In the genomic region with DNA sequence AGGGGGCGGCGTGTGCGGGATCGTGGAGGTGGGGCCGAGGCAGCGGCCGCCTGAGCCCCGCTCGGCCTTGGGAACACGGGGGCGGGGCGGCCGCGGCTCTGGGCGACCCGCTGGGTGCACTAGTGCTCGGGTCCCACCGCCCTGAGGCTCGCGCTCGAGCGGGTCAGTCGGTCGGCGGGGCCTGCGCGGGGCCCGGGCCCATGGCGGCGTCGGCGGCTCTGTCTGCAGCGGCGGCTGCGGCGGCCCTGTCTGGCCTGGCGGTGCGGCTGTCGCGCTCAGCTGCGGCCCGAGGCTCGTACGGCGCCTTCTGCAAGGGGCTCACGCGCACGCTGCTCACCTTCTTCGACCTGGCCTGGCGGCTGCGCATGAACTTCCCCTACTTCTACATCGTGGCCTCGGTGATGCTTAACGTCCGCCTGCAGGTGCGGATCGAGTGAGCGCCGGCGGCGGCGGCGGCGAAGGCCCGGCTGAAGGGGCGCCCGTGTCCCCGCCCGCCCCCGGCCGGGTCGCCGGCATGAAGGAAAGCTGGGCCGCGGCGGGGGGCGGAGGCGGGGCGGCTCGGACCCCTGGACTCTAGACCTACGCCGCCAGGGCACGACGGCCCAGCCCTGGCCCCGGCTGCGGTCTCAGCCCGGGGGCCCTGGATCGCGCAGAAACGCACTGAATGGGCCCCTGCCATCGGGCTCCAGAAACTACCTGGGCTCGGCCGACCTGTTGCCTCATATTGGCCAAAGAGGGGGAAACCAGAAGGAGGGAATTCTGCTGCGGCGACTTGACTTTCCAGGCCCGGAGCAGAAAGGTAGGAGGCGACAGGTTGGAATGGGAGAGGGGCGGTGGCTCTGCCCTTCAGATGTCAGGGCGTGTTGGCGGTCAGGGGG, we compare ENCODE assay signal across 8 cellular contexts. TPM values are rescaled to one million over a fixed set of nuclear protein-coding genes. Genes with fewer than 3 reads are reported as not detected.
DNase-seq lines count a peak whose midpoint lies in the region; ATAC-seq and TF ChIP-seq lines count a peak whose summit lies in the region.

A gene (plus strand): TSS at position 13 of the 878 bp plus-strand sequence. CDS start 188 bp downstream, at position 201.

- BruUV-seq in HCT116 (replicated peaks; lab: Mats Ljungman, UMichigan): no TSS peak

- H3K9ac ChIP-seq in HCT116 (ENCODE audit: low read length) (no peak within 1 kb of the TSS; the same call in 1 of the 2 replicates), NT2/D1 (ENCODE audit: insufficient read length, low read depth) (peak within 1 kb of the TSS; percentile 72), endodermal cell (ENCODE audit: extremely low read depth, low read length, poor library complexity, severe bottlenecking) (no peak within 1 kb of the TSS)

- intact Hi-C loops in HCT116 (cut with micrococcal nuclease): no loop called here
- intact Hi-C loops in prostate gland (cut with DNase I): no loop called here

- peak within 1 kb of the TSS; percentile 54 for H3K4me3 Mint-ChIP-seq in endodermal cell

- no peaks in the 10 kb centered on the region for H3K36me3 ChIP-seq in HCT116 (ENCODE audit: control insufficient read depth in 1 of 2, insufficient read depth in 2 of 2, low read length in 2 of 2)
- H3K36me3 ChIP-seq in NT2/D1 (ENCODE audit: insufficient read depth, insufficient read length, low read length): no peaks in the 10 kb centered on the region
- H3K36me3 ChIP-seq in endodermal cell (ENCODE audit: control insufficient read depth, insufficient read depth, low read length): no peaks in the 10 kb centered on the region
- H3K36me3 ChIP-seq in prostate gland: no peaks in the 10 kb centered on the region

- H4K20me1 ChIP-seq in HCT116 (ENCODE audit: insufficient read depth): no peaks in the 10 kb centered on the region

- H3K4me1 Mint-ChIP-seq in endodermal cell: peaks cover 4% of the 10 kb centered on the region

- no peaks in the 10 kb centered on the region for H3K9me2 ChIP-seq in HCT116 (ENCODE audit: insufficient read depth)

- TF ChIP-seq POLR2A in HCT116 (IDR thresholded peaks at IDR 0.05; ENCODE audit: borderline replicate concordance, extremely low read depth, insufficient read depth, insufficient read length) (no peak), prostate gland (IDR thresholded peaks at IDR 0.05) (no peak)

- DNase-seq in HCT116 (ENCODE audit: low read depth, low spot score) (no peak), NT2/D1 (ENCODE audit: low read depth, low spot score) (no peak), endodermal cell (peak; percentile 60), prostate gland (ENCODE audit: low spot score) (no peak), cerebellar cortex (ENCODE audit: low spot score) (no peak), GOT3 (lab: John Stamatoyannopoulos, UW) (no peak), T-helper 9 cell (no peak)

- H2AFZ ChIP-seq in HCT116 (ENCODE audit: low read depth, low read length, poor library complexity, severe bottlenecking): no peak within 1 kb of the TSS

- TF ChIP-seq CTCF in HCT116 (IDR thresholded peaks at IDR 0.05 in 2 of 3, conservative IDR thresholded peaks at IDR 0.05 in 1 of 3; ENCODE audit: borderline replicate concordance in 1 of 3, insufficient read depth in 1 of 3, low read depth in 2 of 3, low read length in 2 of 3) (no peak), endodermal cell (conservative IDR thresholded peaks at IDR 0.05) (peak; percentile 10), prostate gland (IDR thresholded peaks at IDR 0.05) (no peak)

- RAD21 ChIA-PET in HCT116 (lab: Charles Lee; ENCODE audit: low non-redundant PET in 1 of 2, low total read pairs in 2 of 2, uncharacterized antibody in 2 of 2, unreplicated experiment in 2 of 2): no interaction called here

- CTCF ChIA-PET in HCT116 (lab: Charles Lee): interaction anchor here (1.4 kb wide), 1 partner anchor 16 kb away, joined by 4 read pairs; no protein-coding TSS in a partner anchor

- no peaks in the 10 kb centered on the region for H3K27me3 ChIP-seq in HCT116 (ENCODE audit: insufficient read depth, low read length)
- H3K27me3 ChIP-seq in NT2/D1 (ENCODE audit: insufficient read depth, insufficient read length): no peaks in the 10 kb centered on the region
- no peaks in the 10 kb centered on the region for H3K27me3 ChIP-seq in endodermal cell (ENCODE audit: control insufficient read depth, insufficient read depth, low read length, poor library complexity, severe bottlenecking)
- H3K27me3 ChIP-seq in prostate gland (replicated peaks; ENCODE audit: insufficient read depth): no peaks in the 10 kb centered on the region

- H3K4me1 ChIP-seq in HCT116 (ENCODE audit: control insufficient read depth in 1 of 2, insufficient read depth in 2 of 2, low read length in 2 of 2) (peaks cover 4 to 5% of the 10 kb centered on the region in 2 experiments; a peak in 3 of 4 replicates), NT2/D1 (ENCODE audit: insufficient read depth, insufficient read length) (peaks cover 2% of the 10 kb centered on the region), endodermal cell (ENCODE audit: control insufficient read depth, insufficient read depth, low read length) (no peaks in the 10 kb centered on the region), prostate gland (replicated peaks) (no peaks in the 10 kb centered on the region)

- H3K27me3 Mint-ChIP-seq in endodermal cell (ENCODE audit: insufficient read depth): peaks cover 7% of the 10 kb centered on the region

- POLR2A ChIA-PET in HCT116 (lab: Charles Lee): interaction anchor here (0.7 to 0.9 kb wide), 3 partner anchors 13 to 32 kb away, joined by 3 to 4 read pairs (median 3); no protein-coding TSS in a partner anchor

- ATAC-seq in GM18502 (IDR thresholded peaks at IDR 0.05; ENCODE audit: poor library complexity, unreplicated experiment): peak; percentile 54
- no peak; the same call in 1 of the 2 replicates for ATAC-seq in HCT116

- no peaks in the 10 kb centered on the region for H3K9me3 ChIP-seq in HCT116 (ENCODE audit: control insufficient read depth in 1 of 2, insufficient read depth in 1 of 2, low read depth in 1 of 2, low read length in 2 of 2)
- H3K9me3 ChIP-seq in NT2/D1 (ENCODE audit: insufficient read depth, low read length): no peaks in the 10 kb centered on the region
- H3K9me3 ChIP-seq in endodermal cell (ENCODE audit: control insufficient read depth, low read length): no peaks in the 10 kb centered on the region
- no peaks in the 10 kb centered on the region for H3K9me3 ChIP-seq in prostate gland

- peaks cover 51% of the 10 kb centered on the region for H3K9me3 Mint-ChIP-seq in endodermal cell

- no peak within 1 kb of the TSS for H3K27ac Mint-ChIP-seq in endodermal cell

- no peak for TF ChIP-seq RAD21 in HCT116 (IDR thresholded peaks at IDR 0.05; ENCODE audit: low read depth)

- H3K27ac ChIP-seq in HCT116 (ENCODE audit: low read depth, low read length) (no peak within 1 kb of the TSS), endodermal cell (ENCODE audit: low read depth, low read length) (no peak within 1 kb of the TSS), prostate gland (no peak within 1 kb of the TSS)

- H3K4me3 ChIP-seq in HCT116 (replicated peaks in 1 of 2; ENCODE audit: low read depth in 1 of 2, low read length in 2 of 2) (peak within 1 kb of the TSS; percentile 20 to 40; a peak in 3 of 4 replicates), NT2/D1 (ENCODE audit: insufficient read length, low read depth) (peak within 1 kb of the TSS; percentile 30), endodermal cell (ENCODE audit: low read length) (peak within 1 kb of the TSS; percentile 56), prostate gland (peak within 1 kb of the TSS; percentile 32 to 43)

- no peaks in the 10 kb centered on the region for H3K36me3 Mint-ChIP-seq in endodermal cell (ENCODE audit: low read depth)

- 0 to 3% methylated on average over 1 to 95 of the region's 100 CpGs for WGBS in endodermal cell (ENCODE audit: insufficient coverage in 1 of 2, insufficient read length in 1 of 2), 2 experiments
- WGBS in prostate gland: 3% methylated on average over 19 of the region's 100 CpGs

- no peaks in the 10 kb centered on the region for H3K79me2 ChIP-seq in HCT116 (ENCODE audit: insufficient read depth, low read length)

- peak within 1 kb of the TSS; percentile 68 for H3K4me2 ChIP-seq in HCT116 (ENCODE audit: low read length)

TF ChIP-seq in HCT116, 20 proteins besides CTCF, POLR2A, EP300 and RAD21 (continues in another document):
- TF ChIP-seq FOSL1 (IDR thresholded peaks at IDR 0.05; ENCODE audit: low read depth) (no peak), EZH2 (IDR thresholded peaks at IDR 0.05) (no peak), ZNF274 (IDR thresholded peaks at IDR 0.05; ENCODE audit: low read depth, low read length) (no peak), ZFX (IDR thresholded peaks at IDR 0.05) (no peak), TCF7L2 (IDR thresholded peaks at IDR 0.05; ENCODE audit: borderline replicate concordance, extremely low read depth, insufficient read depth, insufficient read length) (no peak), SP1 (IDR thresholded peaks at IDR 0.05; ENCODE audit: low read depth) (no peak), EGR1 (IDR thresholded peaks at IDR 0.05; ENCODE audit: low read depth) (no peak), CBX3 (IDR thresholded peaks at IDR 0.05; ENCODE audit: low read depth) (no peak), JUND (IDR thresholded peaks at IDR 0.05) (no peak), YY1 (IDR thresholded peaks at IDR 0.05; ENCODE audit: extremely low read depth, insufficient replicate concordance, low read depth, low read length) (no peak)
- TF ChIP-seq, protein P1, sequence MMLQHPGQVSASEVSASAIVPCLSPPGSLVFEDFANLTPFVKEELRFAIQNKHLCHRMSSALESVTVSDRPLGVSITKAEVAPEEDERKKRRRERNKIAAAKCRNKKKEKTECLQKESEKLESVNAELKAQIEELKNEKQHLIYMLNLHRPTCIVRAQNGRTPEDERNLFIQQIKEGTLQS (IDR thresholded peaks at IDR 0.05): no peak
- TF ChIP-seq, protein P2, sequence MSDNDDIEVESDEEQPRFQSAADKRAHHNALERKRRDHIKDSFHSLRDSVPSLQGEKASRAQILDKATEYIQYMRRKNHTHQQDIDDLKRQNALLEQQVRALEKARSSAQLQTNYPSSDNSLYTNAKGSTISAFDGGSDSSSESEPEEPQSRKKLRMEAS (IDR thresholded peaks at IDR 0.05): no peak

RNA-seq across cellular contexts. Expression of the gene that starts here (rescaled TPM):
- total RNA-seq in HCT116 (2021; ENCODE audit: unreplicated experiment): 1.5 TPM
- 0.77 and 0.81 TPM in 2 replicates for polyA plus RNA-seq in HCT116 (2012)
- 1 to 10 TPM; 3.8 to 6.1 TPM for total RNA-seq in endodermal cell
- 4.1 TPM for polyA plus RNA-seq in endodermal cell (2013, experiment 1 of 2)
- 3.4 TPM for polyA plus RNA-seq in endodermal cell (2013, experiment 2 of 2)
- 10 to 100 TPM in 1 of 2 donors, 1 to 10 TPM in 1; 5.0 to 14.8 TPM for total RNA-seq in prostate gland
